16 cellular contexts compared by ENCODE assay signal in genomic region chr3:187504435-187504834, GRCh38.
A peak's percentile ranks its signal among the peaks of the same experiment; 100 is the strongest.
DNase-seq lines count a peak whose midpoint lies in the region; TF ChIP-seq lines count a peak whose summit lies in the region.
"Had no signal": no experiment of that assay in that cellular context is flagged by ENCODE, and none has a peak within 500 bp of the region (broad histone marks: within the 10 kb centered on the region; RNA-seq: fewer than 3 reads in every experiment).

No MANE protein-coding gene starts in this region.

- H3K9me3 Mint-ChIP-seq in osteocyte (ENCODE audit: unreplicated experiment), result no peaks in the 10 kb centered on the region
- H3K9me3 Mint-ChIP-seq: H9 had no signal

- DNase-seq in EL, result peak; percentile 31
- peak; percentile 71 for DNase-seq in NCI-H226
- DNase-seq in esophagus muscularis mucosa (ENCODE audit: extremely low spot score), result peak; percentile 53
- peak; percentile 7 for DNase-seq in osteocyte (ENCODE audit: extremely low spot score, unreplicated experiment)
- no peak for DNase-seq in cardiac septum (ENCODE audit: low spot score)
- no peak for DNase-seq in mesendoderm
- no peak for DNase-seq in NCI-H2227 (lab: John Stamatoyannopoulos, UW; ENCODE audit: unreplicated experiment)
- no peak for DNase-seq in transverse colon
- DNase-seq: 8988T; CD4-positive, alpha-beta memory T cell; DMS153; DMS79; GOT3; H9 had no signal

- no peak overlapping the region for H3K27ac ChIP-seq in esophagus muscularis mucosa (replicated peaks in 1 of 4)
- no peak overlapping the region for H3K27ac ChIP-seq in mesendoderm (ENCODE audit: low read depth, low read length)
- no peak overlapping the region for H3K27ac ChIP-seq in transverse colon
- H3K27ac ChIP-seq: BLaER1 had no signal

- no peak overlapping the region for H3K18ac ChIP-seq in mesendoderm (ENCODE audit: low read length)

- H4K5ac ChIP-seq in mesendoderm (ENCODE audit: low read length), result no peak overlapping the region

- H3K9ac ChIP-seq in mesendoderm (ENCODE audit: low read length), result no peak overlapping the region
- H3K9ac ChIP-seq: BLaER1 had no signal

- TF ChIP-seq POLR2A in esophagus muscularis mucosa (IDR thresholded peaks at IDR 0.05; ENCODE audit: low read depth), result no peak
- TF ChIP-seq POLR2A in transverse colon (IDR thresholded peaks at IDR 0.05), result no peak

- H3K4me1 ChIP-seq in esophagus muscularis mucosa, result no peaks in the 10 kb centered on the region
- peaks cover 1% of the 10 kb centered on the region for H3K4me1 ChIP-seq in mesendoderm (ENCODE audit: control insufficient read depth, low read depth, low read length)
- no peaks in the 10 kb centered on the region for H3K4me1 ChIP-seq in transverse colon
- H3K4me1 ChIP-seq: BLaER1 had no signal

- H3K36me3 Mint-ChIP-seq in osteocyte (ENCODE audit: unreplicated experiment), result no peaks in the 10 kb centered on the region
- H3K36me3 Mint-ChIP-seq: CD14-positive monocyte; CD4-positive, alpha-beta memory T cell had no signal

- H3K27me3 Mint-ChIP-seq in osteocyte (ENCODE audit: unreplicated experiment), result no peaks in the 10 kb centered on the region

- intact Hi-C loops in esophagus muscularis mucosa (cut with DNase I), result no loop called here
- intact Hi-C loops in cardiac septum (cut with DNase I), result no loop called here
- intact Hi-C loops in transverse colon (cut with DNase I; ENCODE audit: low total_unique reads), result no loop called here

- peaks cover 27% of the 10 kb centered on the region for H3K4me1 Mint-ChIP-seq in osteocyte (ENCODE audit: unreplicated experiment)
- H3K4me1 Mint-ChIP-seq: CD14-positive monocyte; CD4-positive, alpha-beta memory T cell had no signal

- H2BK120ac ChIP-seq in mesendoderm (ENCODE audit: low read depth, low read length), result no peak overlapping the region

- in situ Hi-C loops in transverse colon (cut with MboI; ENCODE audit: low pct_ligation_motif_present in 1 of 4, low pct_unique_long_range_greater_than_20kb in 1 of 4, low sequenced_read_pairs in 3 of 4), result no loop called here

- no peak for TF ChIP-seq CTCF in esophagus muscularis mucosa (IDR thresholded peaks at IDR 0.05)
- TF ChIP-seq CTCF in osteocyte (IDR thresholded peaks at IDR 0.05), result no peak
- no peak for TF ChIP-seq CTCF in transverse colon (IDR thresholded peaks at IDR 0.05)

- H3K9me3 ChIP-seq in esophagus muscularis mucosa, result no peaks in the 10 kb centered on the region
- no peaks in the 10 kb centered on the region for H3K9me3 ChIP-seq in transverse colon
- H3K9me3 ChIP-seq: BLaER1 had no signal

- no peak overlapping the region for H2AK5ac ChIP-seq in mesendoderm (ENCODE audit: low read length)

- H3K4me2 ChIP-seq in mesendoderm (ENCODE audit: low read length), result no peak overlapping the region
- H3K4me2 ChIP-seq: BLaER1 had no signal

- H4K8ac ChIP-seq in mesendoderm (ENCODE audit: low read depth, low read length), result no peak overlapping the region

- H3K79me2 ChIP-seq in mesendoderm (ENCODE audit: control insufficient read depth, insufficient read depth, low read length), result no peaks in the 10 kb centered on the region

- 84% methylated on average over 3 of the region's 3 CpGs for WGBS in esophagus muscularis mucosa
- no CpG with 5 or more reads among the region's 3 CpGs for WGBS in mesendoderm (ENCODE audit: extremely low coverage, insufficient coverage, low lambda C conversion rate)
- 68 to 86% methylated on average over 3 of the region's 3 CpGs for WGBS in transverse colon (ENCODE audit: low coverage in 1 of 2), 2 donors

- no peak overlapping the region for H3K4ac ChIP-seq in mesendoderm (ENCODE audit: low read depth, low read length)

- H3K27me3 ChIP-seq in esophagus muscularis mucosa (no peaks in the 10 kb centered on the region), mesendoderm (ENCODE audit: insufficient read depth, low read length, poor library complexity) (no peaks in the 10 kb centered on the region), transverse colon (no peaks in the 10 kb centered on the region)
- H3K27me3 ChIP-seq: BLaER1 had no signal

- no peaks in the 10 kb centered on the region for H3K79me1 ChIP-seq in mesendoderm (ENCODE audit: low read length)

- TF ChIP-seq EP300 in esophagus muscularis mucosa (IDR thresholded peaks at IDR 0.05) (no peak), transverse colon (IDR thresholded peaks at IDR 0.05; ENCODE audit: low read depth) (no peak)

- H3K36me3 ChIP-seq in esophagus muscularis mucosa, result no peaks in the 10 kb centered on the region
- H3K36me3 ChIP-seq in mesendoderm (ENCODE audit: control insufficient read depth, insufficient read depth, low read length), result no peaks in the 10 kb centered on the region
- no peaks in the 10 kb centered on the region for H3K36me3 ChIP-seq in transverse colon
- H3K36me3 ChIP-seq: BLaER1 had no signal

- no peak overlapping the region for H2BK5ac ChIP-seq in mesendoderm (ENCODE audit: low read length)

- H3K4me3 ChIP-seq in esophagus muscularis mucosa, result no peak overlapping the region
- no peak overlapping the region for H3K4me3 ChIP-seq in mesendoderm (ENCODE audit: low read length)
- H3K4me3 ChIP-seq in transverse colon, result no peak overlapping the region
- H3K4me3 ChIP-seq: BLaER1 had no signal

- H3K27ac Mint-ChIP-seq in osteocyte (ENCODE audit: unreplicated experiment), result no peak overlapping the region
- H3K27ac Mint-ChIP-seq: CD14-positive monocyte; CD4-positive, alpha-beta memory T cell; H9 had no signal

- H3K56ac ChIP-seq in mesendoderm (ENCODE audit: low read length), result no peak overlapping the region

- no peak overlapping the region for H3K4me3 Mint-ChIP-seq in osteocyte (ENCODE audit: unreplicated experiment)
- H3K4me3 Mint-ChIP-seq: CD14-positive monocyte; CD4-positive, alpha-beta memory T cell; H9 had no signal

- H2BK15ac ChIP-seq in mesendoderm (replicated peaks; ENCODE audit: low read depth), result no peak overlapping the region

- no peak overlapping the region for H3K23ac ChIP-seq in mesendoderm (ENCODE audit: low read length)

Comparison
In these comparisons a context has a peak if more than half of its experiments do, and no peak if none do; other contexts are left out.
1. DNase-seq: peak in EL (single experiment), NCI-H226 (single experiment), esophagus muscularis mucosa (single experiment) and osteocyte (single experiment); none in cardiac septum (single experiment), mesendoderm (single experiment), NCI-H2227 (single experiment) and transverse colon (single experiment).